In the genomic region with DNA sequence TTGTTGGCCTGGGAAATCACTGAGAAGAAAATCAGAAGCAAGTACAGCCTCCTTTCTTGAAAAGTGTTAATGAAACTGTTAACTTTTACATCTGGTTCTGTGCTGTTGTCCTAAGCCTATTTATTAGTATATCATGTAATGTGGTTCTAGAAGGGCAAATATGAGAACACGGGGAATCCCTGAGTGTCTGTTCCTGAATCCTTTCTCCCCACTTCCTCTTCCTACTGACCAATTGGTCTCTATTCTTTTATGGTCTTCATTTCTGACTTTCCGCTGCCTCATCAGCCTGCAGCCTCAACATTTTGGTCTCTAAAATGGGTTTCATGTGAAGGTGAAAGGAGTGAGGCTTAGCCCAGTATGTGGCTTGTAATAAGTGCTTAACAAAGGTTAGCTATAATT, we compare ENCODE assay signal across 24 cellular contexts.
A peak's percentile ranks its signal among the peaks of the same experiment; 100 is the strongest.
DNase-seq lines count a peak whose midpoint lies in the region; ATAC-seq and TF ChIP-seq lines count a peak whose summit lies in the region.
"Had no signal": no experiment of that assay in that cellular context is flagged by ENCODE, and none has a peak within 500 bp of the region (broad histone marks: within the 10 kb centered on the region; RNA-seq: fewer than 3 reads in every experiment).

No MANE protein-coding gene starts in this region.

- H3K4me2 ChIP-seq in mammary epithelial cell (ENCODE audit: insufficient read depth, low read depth, low read length), result no peak overlapping the region

- no peak overlapping the region for H3K4me3 ChIP-seq in LNCaP clone FGC (ENCODE audit: low read depth, low read length)
- H3K4me3 ChIP-seq in mammary epithelial cell (replicated peaks in 1 of 3; ENCODE audit: insufficient read depth in 1 of 3, low read depth in 2 of 3, low read length in 3 of 3), result no peak overlapping the region
- H3K4me3 ChIP-seq in gastrocnemius medialis, result no peak overlapping the region
- H3K4me3 ChIP-seq: MG63 had no signal

- H4K20me1 ChIP-seq in mammary epithelial cell (ENCODE audit: insufficient read depth, low read length), result no peaks in the 10 kb centered on the region

- dilution Hi-C loops in mammary epithelial cell (cut with HindIII; ENCODE audit: low sequenced_read_pairs), result no loop called here

- H2AFZ ChIP-seq in mammary epithelial cell (ENCODE audit: low read depth, low read length), result peak overlapping the region; percentile 15

- H3K27ac ChIP-seq in mammary epithelial cell (ENCODE audit: insufficient read depth, low read depth, low read length), result no peak overlapping the region
- peak overlapping the region in 3 of 4 donors; percentile 10 to 22 (median 18) for H3K27ac ChIP-seq in gastrocnemius medialis
- H3K27ac ChIP-seq: C4-2B had no signal

- H3K9me3 ChIP-seq in mammary epithelial cell (replicated peaks; ENCODE audit: insufficient read depth, low read length), result no peaks in the 10 kb centered on the region
- no peaks in the 10 kb centered on the region for H3K9me3 ChIP-seq in gastrocnemius medialis
- H3K9me3 ChIP-seq: MG63 had no signal

- H3K27me3 ChIP-seq in mammary epithelial cell (ENCODE audit: insufficient read depth, low read length), result no peaks in the 10 kb centered on the region
- H3K27me3 ChIP-seq in gastrocnemius medialis, result no peaks in the 10 kb centered on the region
- H3K27me3 ChIP-seq: MG63 had no signal

- TF ChIP-seq POLR2A in gastrocnemius medialis (IDR thresholded peaks at IDR 0.05), result no peak

- intact Hi-C loops in mammary epithelial cell (cut with micrococcal nuclease), result loop anchor here (5.0 kb wide), 1 partner anchor 159 kb away; the partner anchor contains the start of gene MAMLD1
- intact Hi-C loops in gastrocnemius medialis (cut with DNase I; ENCODE audit: low total_unique reads), result no loop called here

- H3K36me3 ChIP-seq in mammary epithelial cell (ENCODE audit: insufficient read depth, low read length), result no peaks in the 10 kb centered on the region
- no peaks in the 10 kb centered on the region for H3K36me3 ChIP-seq in gastrocnemius medialis
- H3K36me3 ChIP-seq: MG63 had no signal

- H3K4me1 ChIP-seq in mammary epithelial cell (ENCODE audit: insufficient read depth, low read length) (peaks cover 27% of the 10 kb centered on the region), gastrocnemius medialis (no peaks in the 10 kb centered on the region)

- no TSS peak for BruUV-seq in mammary epithelial cell (replicated peaks; lab: Mats Ljungman, UMichigan)

- no peaks in the 10 kb centered on the region for H3K79me2 ChIP-seq in mammary epithelial cell (ENCODE audit: insufficient read depth, low read length)

- DNase-seq in CD1c-positive myeloid dendritic cell (ENCODE audit: extremely low spot score) (peak; percentile 62), LNCaP clone FGC (ENCODE audit: low read depth) (peak; percentile 15), mammary epithelial cell (no peak), gastrocnemius medialis (no peak), HCEC 1CT (no peak), GM10266 (ENCODE audit: extremely low spot score) (no peak), NCI-H226 (no peak)
- DNase-seq: activated CD4-positive, alpha-beta T cell treated with anti-CD3 and anti-CD28 coated beads, Interleukin-2, amount 10 ng/mL, durations not matched to agents 7 days and 5 days; activated gamma-delta T cell; activated naive CD8-positive, alpha-beta T cell treated with anti-CD3 and anti-CD28 coated beads, Interleukin-2, amount 10 ng/mL, durations not matched to agents 7 days and 5 days; activated T-cell treated with anti-CD3 and anti-CD28 coated beads, Interleukin-2, amount 50 U/mL, for 24 hours; Calu3; DMS79 treated with DMSO at 0.1 percent for 48 hours; GF-D8; left ventricle myocardium superior; MG63; NCI-H1436; NCI-H2107; PC-3; SHP77 had no signal

- no peak overlapping the region for H3K9ac ChIP-seq in mammary epithelial cell (ENCODE audit: insufficient read depth, low read length)

- ATAC-seq in gastrocnemius medialis (no peak), HG03025 (IDR thresholded peaks at IDR 0.05; ENCODE audit: low FRiP score, unreplicated experiment) (no peak)
- ATAC-seq: left ventricle myocardium superior; natural killer cell treated with Interleukin-12 subunit alpha and Interleukin-12 subunit beta and Interleukin-15 and Interleukin-18, amount 100 ng/mL, for 72 hours; PC-3; WTC11 had no signal

- CTCF ChIA-PET in mammary epithelial cell (lab: Charles Lee; ENCODE audit: low non-redundant PET), result interaction anchor here (0.6 kb wide), 1 partner anchor 265 kb away, joined by 3 read pairs; no protein-coding TSS in a partner anchor

- 90% methylated on average over 2 of the region's 2 CpGs for WGBS in mammary epithelial cell (ENCODE audit: low coverage, missing lambda C conversion rate)

- TF ChIP-seq CTCF in LNCaP clone FGC (IDR thresholded peaks at IDR 0.05; ENCODE audit: control insufficient read depth, extremely low read depth, insufficient read depth), result no peak
- TF ChIP-seq CTCF in mammary epithelial cell (conservative IDR thresholded peaks at IDR 0.05 in 1 of 2, IDR thresholded peaks at IDR 0.05 in 1 of 2; ENCODE audit: extremely low read depth in 1 of 2, insufficient read depth in 1 of 2, low read depth in 1 of 2, low read length in 2 of 2), result no peak
- TF ChIP-seq CTCF in gastrocnemius medialis (IDR thresholded peaks at IDR 0.05 in 4 of 5, conservative IDR thresholded peaks at IDR 0.05 in 1 of 5), result no peak
- TF ChIP-seq CTCF in GM10266 (IDR thresholded peaks at IDR 0.05; ENCODE audit: control insufficient read depth, insufficient read depth, low read depth, missing control alignments), result no peak

- in situ Hi-C loops in mammary epithelial cell (cut with MboI; ENCODE audit: low sequenced_read_pairs in 2 of 2) (loop anchor here in 1 of 2 donors (25.0 kb wide), 1 partner anchor 241 kb away; no protein-coding TSS in a partner anchor), gastrocnemius medialis (cut with MboI; ENCODE audit: low sequenced_read_pairs in 4 of 4) (loop anchor here in 1 of 4 donors (25.0 kb wide), 1 partner anchor 241 kb away; no protein-coding TSS in a partner anchor)

Comparison
In these comparisons a context has a peak if more than half of its experiments do, and no peak if none do; other contexts are left out.
1. DNase-seq: peak in CD1c-positive myeloid dendritic cell (single experiment) and LNCaP clone FGC (single experiment); none in mammary epithelial cell (single experiment), gastrocnemius medialis (0 of 2), HCEC 1CT (single experiment), GM10266 (single experiment) and NCI-H226 (single experiment).